15 cellular contexts compared by ENCODE assay signal in genomic region chr12:99392091-99392850, GRCh38.
DNase-seq lines count a peak whose midpoint lies in the region; ATAC-seq and TF ChIP-seq lines count a peak whose summit lies in the region.
"Had no signal": no experiment of that assay in that cellular context is flagged by ENCODE, and none has a peak within 500 bp of the region (broad histone marks: within the 10 kb centered on the region; RNA-seq: fewer than 3 reads in every experiment).

No MANE protein-coding gene starts in this region.

- H3K79me2 ChIP-seq in DOHH2 (ENCODE audit: control insufficient read depth, low read length) (no peaks in the 10 kb centered on the region), SU-DHL-6 (ENCODE audit: insufficient read depth, low read length) (no peaks in the 10 kb centered on the region)

- H3K36me3 ChIP-seq in DOHH2 (ENCODE audit: control insufficient read depth, low read length) (peaks cover 79% of the 10 kb centered on the region), SU-DHL-6 (ENCODE audit: low read length) (no peaks in the 10 kb centered on the region)

- H3F3A ChIP-seq in DOHH2 (ENCODE audit: control insufficient read depth, insufficient read depth): peaks cover 38% of the 10 kb centered on the region
- no peaks in the 10 kb centered on the region for H3F3A ChIP-seq in SU-DHL-6 (ENCODE audit: insufficient read depth)

- H3K4me3 Mint-ChIP-seq in activated CD4-positive, alpha-beta memory T cell treated with anti-CD3 and anti-CD28 coated beads, Interleukin-2, amount 10 ng/mL, durations not matched to agents 7 days and 5 days: no peak overlapping the region
- H3K4me3 Mint-ChIP-seq: CD4-positive, alpha-beta T cell had no signal

- H3K27me3 ChIP-seq in DOHH2 (ENCODE audit: control insufficient read depth, low read length) (no peaks in the 10 kb centered on the region), SU-DHL-6 (ENCODE audit: low read length) (no peaks in the 10 kb centered on the region)

- no peaks in the 10 kb centered on the region for H3K9me2 ChIP-seq in DOHH2 (replicated peaks; ENCODE audit: control insufficient read depth, low read length)
- H3K9me2 ChIP-seq in SU-DHL-6 (replicated peaks; ENCODE audit: insufficient read depth, low read length): no peaks in the 10 kb centered on the region

- CTCF ChIA-PET in activated CD4-positive, alpha-beta memory T cell treated with anti-CD3 and anti-CD28 coated beads, Interleukin-2, amount 10 ng/mL, durations not matched to agents 7 days and 5 days (lab: Charles Lee): no interaction called here

- H3K27ac Mint-ChIP-seq in activated CD4-positive, alpha-beta memory T cell treated with anti-CD3 and anti-CD28 coated beads, Interleukin-2, amount 10 ng/mL, durations not matched to agents 7 days and 5 days: no peak overlapping the region
- H3K27ac Mint-ChIP-seq: CD4-positive, alpha-beta T cell had no signal

- no peaks in the 10 kb centered on the region for H3K27me3 Mint-ChIP-seq in activated CD4-positive, alpha-beta memory T cell treated with anti-CD3 and anti-CD28 coated beads, Interleukin-2, amount 10 ng/mL, durations not matched to agents 7 days and 5 days
- H3K27me3 Mint-ChIP-seq: CD4-positive, alpha-beta T cell had no signal

- POLR2A ChIA-PET in activated CD4-positive, alpha-beta memory T cell treated with anti-CD3 and anti-CD28 coated beads, Interleukin-2, amount 10 ng/mL, durations not matched to agents 7 days and 5 days (lab: Charles Lee): no interaction called here

- peaks cover 53% of the 10 kb centered on the region for H3K9me3 ChIP-seq in DOHH2 (ENCODE audit: control insufficient read depth, insufficient read depth, low read length)
- H3K9me3 ChIP-seq in SU-DHL-6 (ENCODE audit: insufficient read depth, low read length): no peaks in the 10 kb centered on the region

- no peaks in the 10 kb centered on the region for H4K20me1 ChIP-seq in DOHH2 (ENCODE audit: control insufficient read depth, insufficient read depth, low read depth, low read length)
- no peaks in the 10 kb centered on the region for H4K20me1 ChIP-seq in SU-DHL-6 (ENCODE audit: low read depth, low read length)

- H3K4me2 ChIP-seq in DOHH2 (ENCODE audit: low read length): peak overlapping the region; percentile 79
- peak overlapping the region; percentile 25 for H3K4me2 ChIP-seq in SU-DHL-6 (ENCODE audit: low read depth, low read length, poor library complexity, severe bottlenecking)
- H3K4me2 ChIP-seq: KMS-11 had no signal

- no peak overlapping the region; the same call in 1 of the 2 replicates for H3K9ac ChIP-seq in SU-DHL-6 (ENCODE audit: low read length)
- H3K9ac ChIP-seq: KMS-11 had no signal

- H3K4me1 Mint-ChIP-seq in activated CD4-positive, alpha-beta memory T cell treated with anti-CD3 and anti-CD28 coated beads, Interleukin-2, amount 10 ng/mL, durations not matched to agents 7 days and 5 days: no peaks in the 10 kb centered on the region

- H3K4me3 ChIP-seq in DOHH2 (ENCODE audit: low read length) (peak overlapping the region; percentile 51), SU-DHL-6 (ENCODE audit: insufficient read depth, low read length, poor library complexity, severe bottlenecking) (no peak overlapping the region)

- no peaks in the 10 kb centered on the region for H3K36me3 Mint-ChIP-seq in activated CD4-positive, alpha-beta memory T cell treated with anti-CD3 and anti-CD28 coated beads, Interleukin-2, amount 10 ng/mL, durations not matched to agents 7 days and 5 days (ENCODE audit: low read depth)

- peaks cover 88% of the 10 kb centered on the region for H3K4me1 ChIP-seq in DOHH2 (ENCODE audit: control insufficient read depth, low read length)

- DNase-seq in NAMALWA (ENCODE audit: low spot score) (peak; percentile 72), cerebellum (ENCODE audit: low spot score) (peak; percentile 55), AG20443 (ENCODE audit: low spot score) (no peak), islet precursor cell (no peak)
- no peak for DNase-seq in activated CD4-positive, alpha-beta memory T cell treated with anti-CD3 and anti-CD28 coated beads, Interleukin-2, amount 10 ng/mL, durations not matched to agents 7 days and 5 days
- DNase-seq: 8988T; CD4-positive, alpha-beta T cell; DMS153; DND-41 had no signal

- H3K9me3 Mint-ChIP-seq in activated CD4-positive, alpha-beta memory T cell treated with anti-CD3 and anti-CD28 coated beads, Interleukin-2, amount 10 ng/mL, durations not matched to agents 7 days and 5 days: no peaks in the 10 kb centered on the region

- TF ChIP-seq CTCF in DOHH2 (IDR thresholded peaks at IDR 0.05; ENCODE audit: low read depth, low read length, poor library complexity, severe bottlenecking) (no peak), SU-DHL-6 (IDR thresholded peaks at IDR 0.05; ENCODE audit: insufficient read depth, low read length, poor library complexity, severe bottlenecking) (no peak)

- no peak overlapping the region for H2AFZ ChIP-seq in SU-DHL-6 (ENCODE audit: low read depth, low read length, severe bottlenecking)

- peak overlapping the region; percentile 98 for H3K27ac ChIP-seq in DOHH2 (ENCODE audit: low read depth, low read length)
- peak overlapping the region; percentile 79 for H3K27ac ChIP-seq in SU-DHL-6 (ENCODE audit: low read depth, low read length)
- H3K27ac ChIP-seq: KMS-11 had no signal

- ATAC-seq in HG03135 (IDR thresholded peaks at IDR 0.05; ENCODE audit: unreplicated experiment): no peak
- ATAC-seq: HCT116, HepG2 had no signal

Comparison
In these comparisons a context has a peak if more than half of its experiments do, and no peak if none do; other contexts are left out.
1. DNase-seq: peak in NAMALWA (single experiment) and cerebellum (single experiment); none in activated CD4-positive, alpha-beta memory T cell treated with anti-CD3 and anti-CD28 coated beads, Interleukin-2, amount 10 ng/mL, durations not matched to agents 7 days and 5 days (single experiment), AG20443 (single experiment) and islet precursor cell (single experiment).